8 cellular contexts compared by ENCODE assay signal in genomic region chr11:12673924-12674570, GRCh38. TPM values are rescaled to one million over a fixed set of nuclear protein-coding genes. Genes with fewer than 3 reads are reported as not detected.
A peak's percentile ranks its signal among the peaks of the same experiment; 100 is the strongest.
DNase-seq lines count a peak whose midpoint lies in the region; ATAC-seq, FAIRE-seq and TF ChIP-seq lines count a peak whose summit lies in the region.

Gene TEAD1 (plus strand): TSS chr11:12674421.

- TF ChIP-seq CTCF in WERI-Rb-1 (IDR thresholded peaks at IDR 0.05; ENCODE audit: low read depth, low read length) (no peak), gastrocnemius medialis (IDR thresholded peaks at IDR 0.05 in 4 of 5, conservative IDR thresholded peaks at IDR 0.05 in 1 of 5) (peak in 4 of 5 experiments; percentile 6 to 16 (median 14))

- H3K9ac ChIP-seq in iPS-18a (ENCODE audit: low read length): peak within 1 kb of the TSS; percentile 84

- H3K9me3 ChIP-seq in WERI-Rb-1 (ENCODE audit: severe bottlenecking) (no peaks in the 10 kb centered on the region), iPS-18a (ENCODE audit: control insufficient read depth, low read depth, low read length) (no peaks in the 10 kb centered on the region), gastrocnemius medialis (no peaks in the 10 kb centered on the region)

- H3K4me1 ChIP-seq in iPS-18a (ENCODE audit: control insufficient read depth, low read depth, low read length) (peaks cover 21% of the 10 kb centered on the region), gastrocnemius medialis (peaks cover 31% of the 10 kb centered on the region in 2 donors)

- FAIRE-seq in GM12891 (lab: Jason Lieb, UNC): peak; percentile 73

- ATAC-seq in HG02852 (IDR thresholded peaks at IDR 0.05; ENCODE audit: unreplicated experiment) (peak; percentile 75), gastrocnemius medialis (peak; percentile 81 to 82)

- DNase-seq in GM12891 (ENCODE audit: insufficient read length, low spot score) (peak; percentile 84), NCI-H2029 (lab: John Stamatoyannopoulos, UW) (peak; percentile 90), WERI-Rb-1 (peak; percentile 96), T47D (ENCODE audit: low read depth in 1 of 2, low spot score in 1 of 2) (peak; percentile 86 to 95), gastrocnemius medialis (peak; percentile 92 to 94), GDM1 (lab: John Stamatoyannopoulos, UW) (no peak)

- H3K27ac ChIP-seq in WERI-Rb-1 (peak within 1 kb of the TSS; percentile 87), iPS-18a (ENCODE audit: low read length) (no peak within 1 kb of the TSS), gastrocnemius medialis (peak within 1 kb of the TSS; percentile 88 to 96 (median 93))

- H3K4me3 ChIP-seq in WERI-Rb-1 (ENCODE audit: low read depth, low read length): peak within 1 kb of the TSS; percentile 76
- H3K4me3 ChIP-seq in iPS-18a (ENCODE audit: low read length): peak within 1 kb of the TSS; percentile 85
- H3K4me3 ChIP-seq in gastrocnemius medialis: peak within 1 kb of the TSS; percentile 68 to 85 (median 72)

- TF ChIP-seq POLR2A in GM12891 (IDR thresholded peaks at IDR 0.05; ENCODE audit: low read depth, low read length): no peak
- TF ChIP-seq POLR2A in gastrocnemius medialis (IDR thresholded peaks at IDR 0.05): peak; percentile 73 to 88

- intact Hi-C loops in gastrocnemius medialis (cut with DNase I; ENCODE audit: low total_unique reads): loop anchor here (1.0 to 10.0 kb wide), 5 partner anchors 71 to 661 kb away; partner anchors contain the start of gene BMAL1

- H3K27me3 ChIP-seq in WERI-Rb-1 (ENCODE audit: insufficient read depth, low read depth, severe bottlenecking) (no peaks in the 10 kb centered on the region), iPS-18a (ENCODE audit: control insufficient read depth, insufficient read depth, low read length) (peaks cover 9% of the 10 kb centered on the region), gastrocnemius medialis (no peaks in the 10 kb centered on the region)

- H3K36me3 ChIP-seq in WERI-Rb-1 (peaks cover 24% of the 10 kb centered on the region), iPS-18a (ENCODE audit: control insufficient read depth, low read depth, low read length) (no peaks in the 10 kb centered on the region), gastrocnemius medialis (no peaks in the 10 kb centered on the region)

- in situ Hi-C loops in T47D (cut with HindIII; ENCODE audit: low pct_unique_long_range_greater_than_20kb, low sequenced_read_pairs) (no loop called here), gastrocnemius medialis (cut with MboI; ENCODE audit: low sequenced_read_pairs in 4 of 4) (loop anchor here in 1 of 4 donors (10.0 kb wide), 1 partner anchor 141 kb away; no protein-coding TSS in a partner anchor)

TF ChIP-seq in GM12891, 5 proteins besides CTCF, POLR2A, EP300 and RAD21:
- TF ChIP-seq POU2F2 (IDR thresholded peaks at IDR 0.05; ENCODE audit: low read depth, low read length) (no peak), POLR2AphosphoS5 (IDR thresholded peaks at IDR 0.05; ENCODE audit: low read depth, low read length) (no peak), SPI1 (IDR thresholded peaks at IDR 0.05; ENCODE audit: low read depth, low read length) (no peak), PAX5 (IDR thresholded peaks at IDR 0.05; ENCODE audit: insufficient read depth, low read length, severe bottlenecking) (no peak), TAF1 (IDR thresholded peaks at IDR 0.05; ENCODE audit: low read depth, low read length) (no peak)

RNA-seq across cellular contexts. Expression of gene TEAD1, which starts in this region (rescaled TPM):
- polyA plus RNA-seq in GM12891 (2012; ENCODE audit: low read depth, missing spikeins): 0.06 TPM
- 100 to 1,000 TPM in 2 of 4 donors, 10 to 100 TPM in 2; 46.1 to 175 (median 126) TPM for total RNA-seq in gastrocnemius medialis
